In genomic region chr14:32205984-32206383, GRCh38 we compare ENCODE assay signal across 1 cellular context.
A peak's percentile ranks its signal among the peaks of the same experiment; 100 is the strongest.
TF ChIP-seq lines count a peak whose summit lies in the region.

No MANE protein-coding gene starts in this region.

TF ChIP-seq in GM12878, 131 proteins besides CTCF, POLR2A, EP300 and RAD21 (continued from another document):
- TF ChIP-seq, protein P1, sequence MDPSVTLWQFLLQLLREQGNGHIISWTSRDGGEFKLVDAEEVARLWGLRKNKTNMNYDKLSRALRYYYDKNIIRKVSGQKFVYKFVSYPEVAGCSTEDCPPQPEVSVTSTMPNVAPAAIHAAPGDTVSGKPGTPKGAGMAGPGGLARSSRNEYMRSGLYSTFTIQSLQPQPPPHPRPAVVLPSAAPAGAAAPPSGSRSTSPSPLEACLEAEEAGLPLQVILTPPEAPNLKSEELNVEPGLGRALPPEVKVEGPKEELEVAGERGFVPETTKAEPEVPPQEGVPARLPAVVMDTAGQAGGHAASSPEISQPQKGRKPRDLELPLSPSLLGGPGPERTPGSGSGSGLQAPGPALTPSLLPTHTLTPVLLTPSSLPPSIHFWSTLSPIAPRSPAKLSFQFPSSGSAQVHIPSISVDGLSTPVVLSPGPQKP (IDR thresholded peaks at IDR 0.05; ENCODE audit: low read depth, low read length) = no peak
- TF ChIP-seq NFIC (IDR thresholded peaks at IDR 0.05; ENCODE audit: low read depth, low read length) (peak; percentile 89), ZNF622 (IDR thresholded peaks at IDR 0.05) (no peak), FOS (IDR thresholded peaks at IDR 0.05; ENCODE audit: borderline replicate concordance, extremely low read depth, insufficient read length) (no peak), ZBTB4 (CRISPR knock-in tag; IDR thresholded peaks at IDR 0.05) (no peak), EED (IDR thresholded peaks at IDR 0.05; ENCODE audit: low read depth) (peak; percentile 96), CBX3 (IDR thresholded peaks at IDR 0.05; ENCODE audit: borderline replicate concordance, low read depth) (no peak), POU2F2 (IDR thresholded peaks at IDR 0.05; ENCODE audit: borderline replicate concordance, low read depth, low read length) (peak; percentile 78; the same call in 2 of the 3 replicates), PML (IDR thresholded peaks at IDR 0.05; ENCODE audit: low read length) (no peak), ZSCAN29 (IDR thresholded peaks at IDR 0.05) (0 out of 2 replicates have a peak, but pooled peaks have one; percentile 5)
- TF ChIP-seq, protein P2, sequence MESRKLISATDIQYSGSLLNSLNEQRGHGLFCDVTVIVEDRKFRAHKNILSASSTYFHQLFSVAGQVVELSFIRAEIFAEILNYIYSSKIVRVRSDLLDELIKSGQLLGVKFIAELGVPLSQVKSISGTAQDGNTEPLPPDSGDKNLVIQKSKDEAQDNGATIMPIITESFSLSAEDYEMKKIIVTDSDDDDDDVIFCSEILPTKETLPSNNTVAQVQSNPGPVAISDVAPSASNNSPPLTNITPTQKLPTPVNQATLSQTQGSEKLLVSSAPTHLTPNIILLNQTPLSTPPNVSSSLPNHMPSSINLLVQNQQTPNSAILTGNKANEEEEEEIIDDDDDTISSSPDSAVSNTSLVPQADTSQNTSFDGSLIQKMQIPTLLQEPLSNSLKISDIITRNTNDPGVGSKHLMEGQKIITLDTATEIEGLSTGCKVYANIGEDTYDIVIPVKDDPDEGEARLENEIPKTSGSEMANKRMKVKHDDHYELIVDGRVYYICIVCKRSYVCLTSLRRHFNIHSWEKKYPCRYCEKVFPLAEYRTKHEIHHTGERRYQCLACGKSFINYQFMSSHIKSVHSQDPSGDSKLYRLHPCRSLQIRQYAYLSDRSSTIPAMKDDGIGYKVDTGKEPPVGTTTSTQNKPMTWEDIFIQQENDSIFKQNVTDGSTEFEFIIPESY (IDR thresholded peaks at IDR 0.05) = no peak
